ENCODE assay signal across 8 cellular contexts in the genomic region with DNA sequence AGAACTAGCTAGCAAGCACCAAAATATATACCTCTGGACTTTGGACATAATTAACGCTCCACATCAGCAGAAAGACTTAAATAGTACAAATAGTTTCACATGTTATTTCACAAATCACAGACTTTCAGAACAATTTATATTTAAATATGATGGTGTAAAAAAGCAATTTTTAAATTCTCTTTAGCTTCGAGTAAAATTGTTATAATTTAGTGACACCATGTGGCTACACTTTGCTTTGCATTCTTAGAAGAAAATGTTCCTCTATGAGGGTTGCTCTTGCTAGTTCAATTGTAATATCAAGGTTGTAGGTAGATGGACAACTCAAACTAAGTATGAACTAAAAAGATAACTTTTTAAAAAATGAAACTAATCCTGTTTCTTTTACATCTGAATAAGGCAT.
DNase-seq lines count a peak whose midpoint lies in the region; ATAC-seq and TF ChIP-seq lines count a peak whose summit lies in the region.

No MANE protein-coding gene starts in this region.

- 64 to 72% (median 68%) methylated on average over 2 of the region's 2 CpGs for WGBS in heart left ventricle, 4 donors

- TF ChIP-seq CTCF in heart left ventricle (IDR thresholded peaks at IDR 0.05) (peak in 11 of 12 donors; percentile 15 to 51 (median 32)), OCI-LY1 (IDR thresholded peaks at IDR 0.05; ENCODE audit: low read length) (peak; percentile 53), fibroblast of the aortic adventitia (IDR thresholded peaks at IDR 0.05; ENCODE audit: insufficient read depth, low read length) (peak; percentile 39), tibial artery (IDR thresholded peaks at IDR 0.05) (peak; percentile 18 to 29)

- no peak for TF ChIP-seq POLR2A in heart left ventricle (IDR thresholded peaks at IDR 0.05)

- H3K4me2 ChIP-seq in OCI-LY1 (ENCODE audit: low read length), result no peak overlapping the region

- no peak overlapping the region for H2AFZ ChIP-seq in OCI-LY1 (ENCODE audit: low read length)

- H3K4me1 ChIP-seq in heart left ventricle, result peaks cover 0 to 18% (median 2%) of the 10 kb centered on the region in 12 donors
- H3K4me1 ChIP-seq in OCI-LY1 (ENCODE audit: insufficient read depth, low read length, severe bottlenecking), result peaks cover 5% of the 10 kb centered on the region
- H3K4me1 ChIP-seq in tibial artery, result no peaks in the 10 kb centered on the region

- H3K4me3 ChIP-seq in heart left ventricle (no peak overlapping the region), OCI-LY1 (ENCODE audit: low read depth, low read length, poor library complexity, severe bottlenecking) (no peak overlapping the region), fibroblast of the aortic adventitia (ENCODE audit: low read depth, low read length) (no peak overlapping the region), tibial artery (no peak overlapping the region)

- H3K27me3 ChIP-seq in heart left ventricle (no peaks in the 10 kb centered on the region), OCI-LY1 (ENCODE audit: insufficient read depth, low read length) (no peaks in the 10 kb centered on the region), tibial artery (no peaks in the 10 kb centered on the region)

- H3K27ac ChIP-seq in heart left ventricle (no peak overlapping the region), OCI-LY1 (ENCODE audit: low read depth, low read length, poor library complexity, severe bottlenecking) (no peak overlapping the region), tibial artery (no peak overlapping the region)

- H4K20me1 ChIP-seq in OCI-LY1 (ENCODE audit: insufficient read depth, low read length), result no peaks in the 10 kb centered on the region

- H3K36me3 ChIP-seq in heart left ventricle, result peaks cover 0 to 7% (median 0%) of the 10 kb centered on the region in 9 donors
- H3K36me3 ChIP-seq in OCI-LY1 (ENCODE audit: insufficient read depth, low read length), result no peaks in the 10 kb centered on the region
- H3K36me3 ChIP-seq in tibial artery, result peaks cover 0 to under 1% (median 0%) of the 10 kb centered on the region in 3 donors

- no peaks in the 10 kb centered on the region for H3F3A ChIP-seq in OCI-LY1 (ENCODE audit: insufficient read depth, low read length)

- H3K9me2 ChIP-seq in OCI-LY1 (ENCODE audit: low read depth, low read length), result no peaks in the 10 kb centered on the region

- intact Hi-C loops in heart left ventricle (cut with DNase I) (no loop called here), left ventricle myocardium superior (cut with micrococcal nuclease) (loop anchor here (5.0 kb wide), 1 partner anchor 237 kb away; no protein-coding TSS in a partner anchor), tibial artery (cut with DNase I; ENCODE audit: low total_unique reads) (no loop called here)

- H3K79me2 ChIP-seq in OCI-LY1 (ENCODE audit: insufficient read depth, low read length), result no peaks in the 10 kb centered on the region

- DNase-seq in heart left ventricle (no peak), left ventricle myocardium superior (no peak), fibroblast of the aortic adventitia (ENCODE audit: low read depth) (peak; percentile 55), tibial artery (no peak), activated gamma-delta T cell (lab: John Stamatoyannopoulos, UW) (no peak)
- no peak for DNase-seq in activated CD4-positive, alpha-beta T cell treated with anti-CD3 and anti-CD28 coated beads, Interleukin-2, amount 50 U/mL, for 48 hours
- no peak for DNase-seq in central memory CD4-positive, alpha-beta T cell

- no peak for ATAC-seq in heart left ventricle
- ATAC-seq in left ventricle myocardium superior, result no peak

- no peak overlapping the region for H3K9ac ChIP-seq in OCI-LY1 (ENCODE audit: low read length)

- H3K9me3 ChIP-seq in heart left ventricle (no peaks in the 10 kb centered on the region), OCI-LY1 (ENCODE audit: low read length) (no peaks in the 10 kb centered on the region), tibial artery (no peaks in the 10 kb centered on the region)
